In genomic region chr13:102394158-102395053, GRCh38 we compare ENCODE assay signal across 8 cellular contexts. TPM values are rescaled to one million over a fixed set of nuclear protein-coding genes. Genes with fewer than 3 reads are reported as not detected.
DNase-seq lines count a peak whose midpoint lies in the region; ATAC-seq, FAIRE-seq and TF ChIP-seq lines count a peak whose summit lies in the region.

No MANE protein-coding gene starts in this region.

- peak overlapping the region; percentile 78 for H3K4me3 Mint-ChIP-seq in chondrocyte (ENCODE audit: unreplicated experiment)

- peak overlapping the region; percentile 25 for H3K27ac Mint-ChIP-seq in chondrocyte (ENCODE audit: unreplicated experiment)

- peaks cover 5 to 6% of the 10 kb centered on the region in 2 donors for H3K4me1 ChIP-seq in kidney (ENCODE audit: control insufficient read depth in 1 of 2, insufficient read depth in 1 of 2, low read depth in 1 of 2, low read length in 2 of 2)

- ATAC-seq in HG02840 (IDR thresholded peaks at IDR 0.05; ENCODE audit: low FRiP score, unreplicated experiment), result peak; percentile 91

- no peaks in the 10 kb centered on the region for H3K36me3 Mint-ChIP-seq in chondrocyte (ENCODE audit: low read depth)

- peak overlapping the region; percentile 58 to 71 for H3K9ac ChIP-seq in kidney (ENCODE audit: low read length in 2 of 2)

- intact Hi-C loops in kidney (cut with DNase I), result no loop called here

- FAIRE-seq in GM12891 (lab: Jason Lieb, UNC), result peak; percentile 97
- FAIRE-seq in kidney (lab: Jason Lieb, UNC), result no peak

- peak; percentile 68 for TF ChIP-seq CTCF in chondrocyte (IDR thresholded peaks at IDR 0.05)
- TF ChIP-seq CTCF in kidney (IDR thresholded peaks at IDR 0.05; ENCODE audit: borderline replicate concordance, extremely low read depth, insufficient read depth), result no peak

- no peaks in the 10 kb centered on the region for H3K9me3 Mint-ChIP-seq in chondrocyte (ENCODE audit: low read depth)

- H3K27ac ChIP-seq in kidney (ENCODE audit: low read depth in 2 of 2, low read length in 2 of 2), result peak overlapping the region in 1 of 2 donors; percentile 52

- DNase-seq in GM12891 (ENCODE audit: insufficient read length, low spot score) (peak; percentile 91), NCI-H2029 (lab: John Stamatoyannopoulos, UW) (peak; percentile 80), chondrocyte (ENCODE audit: low spot score) (peak; percentile 94), kidney (peak; percentile 98), KBM-7 (no peak)
- DNase-seq in activated CD4-positive, CD25-positive, alpha-beta regulatory T cell treated with anti-CD3 and anti-CD28 coated beads, Interleukin-2, amount 50 U/mL, for 72 hours, result peak; percentile 96
- peak; percentile 90 to 95 (median 94) for DNase-seq in stimulated activated CD4-positive, alpha-beta T cell treated with anti-CD3 and anti-CD28 coated beads, Interleukin-12 subunit alpha, Interleukin-12 subunit beta, amount 100 ng/mL, for 48 hours (ENCODE audit: low read depth in 2 of 3, low spot score in 1 of 3)

- in situ Hi-C loops in KBM-7 (cut with MboI; ENCODE audit: low pct_unique_long_range_greater_than_20kb, low sequenced_read_pairs), result no loop called here

- H3K4me1 Mint-ChIP-seq in chondrocyte (ENCODE audit: low read depth), result peaks cover 7% of the 10 kb centered on the region

- H3K9me3 ChIP-seq in kidney (ENCODE audit: control insufficient read depth in 1 of 2, low read length in 2 of 2), result no peaks in the 10 kb centered on the region

- H3K27me3 Mint-ChIP-seq in chondrocyte (ENCODE audit: low read depth), result peaks cover 30% of the 10 kb centered on the region

- H3K4me3 ChIP-seq in kidney (ENCODE audit: low read length in 2 of 2), result peak overlapping the region; percentile 84

- no peak for TF ChIP-seq POLR2A in GM12891 (IDR thresholded peaks at IDR 0.05; ENCODE audit: low read depth, low read length)

- H3K36me3 ChIP-seq in kidney (ENCODE audit: control insufficient read depth in 1 of 2, insufficient read depth in 2 of 2, low read length in 2 of 2), result no peaks in the 10 kb centered on the region

TF ChIP-seq in GM12891, 5 proteins besides CTCF, POLR2A, EP300 and RAD21:
- TF ChIP-seq SPI1 (IDR thresholded peaks at IDR 0.05; ENCODE audit: low read depth, low read length) (no peak), PAX5 (IDR thresholded peaks at IDR 0.05; ENCODE audit: insufficient read depth, low read length, severe bottlenecking) (no peak), TAF1 (IDR thresholded peaks at IDR 0.05; ENCODE audit: low read depth, low read length) (no peak), POU2F2 (IDR thresholded peaks at IDR 0.05; ENCODE audit: low read depth, low read length) (no peak), POLR2AphosphoS5 (IDR thresholded peaks at IDR 0.05; ENCODE audit: low read depth, low read length) (no peak)

RNA-seq across cellular contexts. Expression of gene FGF14, which starts 7.4 kb away (rescaled TPM):
- not detected for polyA plus RNA-seq in GM12891 (2012; ENCODE audit: low read depth, missing spikeins)
- total RNA-seq in chondrocyte, result 0.05 to 0.22 TPM (median 0.15 TPM) in 3 replicates
- total RNA-seq in kidney, result 3.3 TPM
- 0.47 TPM for polyA plus RNA-seq in kidney (ENCODE audit: insufficient read depth, low read depth, low replicate concordance)
